8 cellular contexts compared by ENCODE assay signal in the genomic region with DNA sequence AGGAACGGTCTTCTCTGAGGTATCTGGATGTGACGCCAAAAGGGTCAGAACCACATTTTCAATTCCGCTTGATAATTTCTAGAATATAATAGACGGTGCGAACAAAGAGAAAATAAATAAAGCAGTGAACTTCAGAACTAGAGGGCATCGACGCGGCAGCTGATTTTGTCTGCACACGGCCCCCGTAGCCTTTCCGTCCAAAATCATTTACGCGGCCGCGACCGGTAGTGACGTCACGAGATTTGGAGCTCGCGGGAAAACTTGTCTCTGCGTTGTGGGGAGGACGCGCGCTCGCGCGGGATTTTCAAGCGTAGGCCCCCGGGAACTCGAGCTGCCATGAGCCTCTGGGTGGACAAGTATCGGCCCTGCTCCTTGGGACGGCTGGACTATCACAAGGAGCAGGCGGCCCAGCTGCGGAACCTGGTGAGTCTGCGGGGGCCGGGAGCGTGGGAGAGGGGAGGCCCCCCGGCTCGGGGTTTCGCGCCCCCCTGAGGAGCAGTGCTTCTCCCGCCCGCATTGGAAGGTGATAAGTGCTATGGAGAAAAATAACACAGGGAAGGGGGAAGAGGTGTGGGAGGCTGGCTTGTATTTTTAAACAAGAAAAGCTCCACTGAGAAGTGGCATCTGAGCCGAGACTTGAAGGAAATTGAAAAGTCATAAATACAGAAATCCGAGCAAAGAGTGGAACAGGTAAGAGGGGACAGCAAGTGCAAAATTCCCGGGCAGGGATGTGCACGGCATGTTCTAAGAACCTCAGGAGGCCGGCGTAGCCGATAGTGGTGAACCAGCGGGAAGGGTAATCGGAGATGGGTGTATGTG. TPM values are rescaled to one million over a fixed set of nuclear protein-coding genes. Genes with fewer than 3 reads are reported as not detected.
DNase-seq lines count a peak whose midpoint lies in the region; ATAC-seq and TF ChIP-seq lines count a peak whose summit lies in the region.

A gene with protein sequence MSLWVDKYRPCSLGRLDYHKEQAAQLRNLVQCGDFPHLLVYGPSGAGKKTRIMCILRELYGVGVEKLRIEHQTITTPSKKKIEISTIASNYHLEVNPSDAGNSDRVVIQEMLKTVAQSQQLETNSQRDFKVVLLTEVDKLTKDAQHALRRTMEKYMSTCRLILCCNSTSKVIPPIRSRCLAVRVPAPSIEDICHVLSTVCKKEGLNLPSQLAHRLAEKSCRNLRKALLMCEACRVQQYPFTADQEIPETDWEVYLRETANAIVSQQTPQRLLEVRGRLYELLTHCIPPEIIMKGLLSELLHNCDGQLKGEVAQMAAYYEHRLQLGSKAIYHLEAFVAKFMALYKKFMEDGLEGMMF (plus strand): TSS at position 307 of the 819 bp plus-strand sequence. CDS start 30 bp downstream, at position 337.

- TF ChIP-seq CTCF in BE2C (IDR thresholded peaks at IDR 0.05; ENCODE audit: low read depth, low read length) (no peak), coronary artery (IDR thresholded peaks at IDR 0.05) (no peak)

- H3K9me3 ChIP-seq in BE2C: no peaks in the 10 kb centered on the region

- H3K4me3 ChIP-seq in BE2C (ENCODE audit: low read depth, low read length): peak within 1 kb of the TSS; percentile 98
- H3K4me3 ChIP-seq in coronary artery: peak within 1 kb of the TSS; percentile 83

- H3K4me1 ChIP-seq in BE2C: no peaks in the 10 kb centered on the region

- intact Hi-C loops in activated CD4-positive, alpha-beta T cell treated with anti-CD3 and anti-CD28 coated beads, Interleukin-2, amount 10 ng/mL, durations not matched to agents 24 days and 14 days (cut with micrococcal nuclease): loop anchor here (1.0 to 10.0 kb wide), 8 partner anchors 15 to 1283 kb away; a partner anchor contains a TSS
- intact Hi-C loops in left colon (cut with DNase I, micrococcal nuclease): no loop called here

- DNase-seq in BE2C: peak; percentile 96
- peak; percentile 49 for DNase-seq in GM19240 (ENCODE audit: insufficient read length, low spot score)
- DNase-seq in NCI-H526 treated with DMSO at 0.1 percent for 48 hours (lab: John Stamatoyannopoulos, UW): peak; percentile 95
- peak; percentile 98 for DNase-seq in activated CD4-positive, alpha-beta T cell treated with anti-CD3 and anti-CD28 coated beads, Interleukin-2, amount 10 ng/mL, durations not matched to agents 24 days and 14 days
- peak; percentile 93 for DNase-seq in coronary artery (ENCODE audit: low spot score)
- DNase-seq in left colon: peak; percentile 94 to 97
- peak; percentile 93 for DNase-seq in stimulated activated CD4-positive, alpha-beta T cell treated with anti-CD3 and anti-CD28 coated beads, Interleukin-1b, Interleukin-23, amount 100 ng/mL, for 48 hours

- peaks cover 27% of the 10 kb centered on the region for H3K36me3 Mint-ChIP-seq in activated CD4-positive, alpha-beta T cell treated with anti-CD3 and anti-CD28 coated beads, Interleukin-2, amount 10 ng/mL, durations not matched to agents 24 days and 14 days (ENCODE audit: low read depth)

- H3K4me1 Mint-ChIP-seq in activated CD4-positive, alpha-beta T cell treated with anti-CD3 and anti-CD28 coated beads, Interleukin-2, amount 10 ng/mL, durations not matched to agents 24 days and 14 days: peaks cover 30% of the 10 kb centered on the region

- no peaks in the 10 kb centered on the region for H3K27me3 ChIP-seq in BE2C

- peaks cover 27% of the 10 kb centered on the region for H3K36me3 ChIP-seq in BE2C

- H3K27me3 Mint-ChIP-seq in activated CD4-positive, alpha-beta T cell treated with anti-CD3 and anti-CD28 coated beads, Interleukin-2, amount 10 ng/mL, durations not matched to agents 24 days and 14 days: no peaks in the 10 kb centered on the region

- ATAC-seq in HG03460 (IDR thresholded peaks at IDR 0.05; ENCODE audit: unreplicated experiment) (peak; percentile 97), left colon (peak; percentile 99)

- H3K4me3 Mint-ChIP-seq in activated CD4-positive, alpha-beta T cell treated with anti-CD3 and anti-CD28 coated beads, Interleukin-2, amount 10 ng/mL, durations not matched to agents 24 days and 14 days: peak within 1 kb of the TSS; percentile 93

- H3K9me3 Mint-ChIP-seq in activated CD4-positive, alpha-beta T cell treated with anti-CD3 and anti-CD28 coated beads, Interleukin-2, amount 10 ng/mL, durations not matched to agents 24 days and 14 days: no peaks in the 10 kb centered on the region

- peak within 1 kb of the TSS; percentile 58 to 71 for H3K27ac ChIP-seq in coronary artery

- H3K27ac Mint-ChIP-seq in activated CD4-positive, alpha-beta T cell treated with anti-CD3 and anti-CD28 coated beads, Interleukin-2, amount 10 ng/mL, durations not matched to agents 24 days and 14 days: peak within 1 kb of the TSS; percentile 95

RNA-seq across cellular contexts. Expression of the gene that starts here (rescaled TPM):
- 25.6 TPM for polyA plus RNA-seq in BE2C (2012; ENCODE audit: insufficient read depth, insufficient read length, low read depth)
- total RNA-seq in activated CD4-positive, alpha-beta T cell treated with anti-CD3 and anti-CD28 coated beads, Interleukin-2, amount 10 ng/mL, durations not matched to agents 24 days and 14 days: 77.8 and 81.0 TPM in 2 replicates
- 1 to 10 TPM; 3.5 to 6.2 TPM for total RNA-seq in left colon

Comparison
In these comparisons a context has a peak if more than half of its experiments do, and no peak if none do; other contexts are left out.
1. Peak in every context shown above with its lines: DNase-seq, ATAC-seq, H3K4me3 ChIP-seq and H3K27ac ChIP-seq.
2. RNA of the gene that starts here (total RNA-seq): 77.8 to 81.0 TPM in activated CD4-positive, alpha-beta T cell treated with anti-CD3 and anti-CD28 coated beads, Interleukin-2, amount 10 ng/mL, durations not matched to agents 24 days and 14 days; 3.5 to 6.2 TPM in left colon; every median in the first group is over 10 times any median in the second.